In the genomic region with DNA sequence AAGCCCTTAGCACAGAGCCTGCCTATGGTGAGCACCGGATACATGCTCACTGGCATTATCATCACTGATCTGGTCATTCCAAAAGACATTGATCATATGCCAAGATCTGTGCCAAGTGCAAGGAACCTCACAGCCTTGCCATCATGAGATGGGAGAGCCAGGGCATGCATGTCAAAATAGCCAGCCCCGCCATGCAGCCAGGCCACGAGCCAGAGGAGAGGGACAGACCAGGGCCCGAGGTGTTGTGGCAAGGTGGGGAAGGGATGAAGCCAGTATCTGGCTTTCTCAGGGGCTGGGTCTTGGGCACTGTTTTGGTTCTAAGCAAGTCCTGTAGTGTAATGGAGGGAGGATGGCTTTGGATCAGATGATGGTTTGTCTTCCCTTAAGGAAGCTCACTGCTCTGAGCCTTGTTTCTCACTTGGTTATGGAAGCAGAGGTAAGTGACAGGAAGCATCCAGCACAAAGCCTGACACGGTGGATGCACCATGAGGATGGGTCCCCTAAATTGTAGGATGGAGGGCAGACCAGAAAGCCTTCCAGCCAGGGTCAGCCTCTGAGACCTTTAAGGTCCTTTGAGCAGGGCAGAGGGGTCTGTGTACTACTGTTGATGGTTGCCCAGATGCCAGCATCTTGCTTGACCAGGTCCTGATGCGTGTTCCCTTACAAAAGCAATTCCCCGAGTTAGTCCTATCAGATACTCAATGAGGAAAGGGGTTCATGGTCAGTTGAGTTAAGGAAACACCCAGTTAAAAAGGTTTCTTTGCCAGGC, we compare ENCODE assay signal across 20 cellular contexts.
"Had no signal": no experiment of that assay in that cellular context is flagged by ENCODE, and none has a peak within 500 bp of the region (broad histone marks: within the 10 kb centered on the region; RNA-seq: fewer than 3 reads in every experiment).

No MANE protein-coding gene starts in this region.

- H3K4me1 Mint-ChIP-seq: activated naive CD4-positive, alpha-beta T cell treated with anti-CD3 and anti-CD28 coated beads, Interleukin-2, amount 50 U/mL, for 24 hours had no signal

- H3K9me3 ChIP-seq: sigmoid colon, SK-N-SH, transverse colon had no signal

- DNase-seq: activated gamma-delta T cell treated with Interleukin-2 at 50 U/mL for 16 hours; anterior cingulate cortex; caudate nucleus; effector memory CD4-positive, alpha-beta T cell; foreskin melanocyte; glutamatergic neuron; hippocampal formation; mesenchymal stem cell; nucleus accumbens; sigmoid colon; SK-N-SH; stimulated activated CD4-positive, alpha-beta T cell treated with anti-CD3 and anti-CD28 coated beads, Interleukin-15, amount 100 ng/mL, for 24 hours; stimulated activated CD8-positive, alpha-beta memory T cell treated with anti-CD3 and anti-CD28 coated beads, Interleukin-4, amount 100 ng/mL, for 48 hours; stimulated activated naive B cell treated with anti-CD40 and anti-IgM and Interleukin-4, amounts not matched to agents 10 μg/mL and 1 μg/mL and 100 μg/mL, for 72 hours; T-helper 2 cell; transverse colon had no signal

- ATAC-seq: stimulated activated naive B cell treated with anti-CD40 and anti-IgM and Interleukin-4, amounts not matched to agents 10 μg/mL and 1 μg/mL and 100 μg/mL, for 72 hours had no signal

- H3K4me3 Mint-ChIP-seq: activated naive CD4-positive, alpha-beta T cell treated with anti-CD3 and anti-CD28 coated beads, Interleukin-2, amount 50 U/mL, for 24 hours; brain; nephron; stimulated activated naive B cell treated with anti-CD40 and anti-IgM and Interleukin-4, amounts not matched to agents 10 μg/mL and 1 μg/mL and 100 μg/mL, for 72 hours had no signal

- H3K4me3 ChIP-seq: sigmoid colon, smooth muscle cell, transverse colon had no signal

- H3K36me3 Mint-ChIP-seq: activated naive CD4-positive, alpha-beta T cell treated with anti-CD3 and anti-CD28 coated beads, Interleukin-2, amount 50 U/mL, for 24 hours; brain; stimulated activated naive B cell treated with anti-CD40 and anti-IgM and Interleukin-4, amounts not matched to agents 10 μg/mL and 1 μg/mL and 100 μg/mL, for 72 hours had no signal

- H3K4me2 ChIP-seq: SK-N-SH, smooth muscle cell had no signal

- H3K9ac ChIP-seq: SK-N-SH had no signal

- H3K9me3 Mint-ChIP-seq: activated naive CD4-positive, alpha-beta T cell treated with anti-CD3 and anti-CD28 coated beads, Interleukin-2, amount 50 U/mL, for 24 hours; nephron; stimulated activated naive B cell treated with anti-CD40 and anti-IgM and Interleukin-4, amounts not matched to agents 10 μg/mL and 1 μg/mL and 100 μg/mL, for 72 hours had no signal

- H3K27ac ChIP-seq: sigmoid colon, transverse colon had no signal

- H3K27me3 ChIP-seq: sigmoid colon, transverse colon had no signal

- H3K36me3 ChIP-seq: sigmoid colon, transverse colon had no signal

- H3K27ac Mint-ChIP-seq: activated naive CD4-positive, alpha-beta T cell treated with anti-CD3 and anti-CD28 coated beads, Interleukin-2, amount 50 U/mL, for 24 hours; nephron; stimulated activated naive B cell treated with anti-CD40 and anti-IgM and Interleukin-4, amounts not matched to agents 10 μg/mL and 1 μg/mL and 100 μg/mL, for 72 hours had no signal
